Comparison of ENCODE assay signal across 1 cellular context in the genomic region with DNA sequence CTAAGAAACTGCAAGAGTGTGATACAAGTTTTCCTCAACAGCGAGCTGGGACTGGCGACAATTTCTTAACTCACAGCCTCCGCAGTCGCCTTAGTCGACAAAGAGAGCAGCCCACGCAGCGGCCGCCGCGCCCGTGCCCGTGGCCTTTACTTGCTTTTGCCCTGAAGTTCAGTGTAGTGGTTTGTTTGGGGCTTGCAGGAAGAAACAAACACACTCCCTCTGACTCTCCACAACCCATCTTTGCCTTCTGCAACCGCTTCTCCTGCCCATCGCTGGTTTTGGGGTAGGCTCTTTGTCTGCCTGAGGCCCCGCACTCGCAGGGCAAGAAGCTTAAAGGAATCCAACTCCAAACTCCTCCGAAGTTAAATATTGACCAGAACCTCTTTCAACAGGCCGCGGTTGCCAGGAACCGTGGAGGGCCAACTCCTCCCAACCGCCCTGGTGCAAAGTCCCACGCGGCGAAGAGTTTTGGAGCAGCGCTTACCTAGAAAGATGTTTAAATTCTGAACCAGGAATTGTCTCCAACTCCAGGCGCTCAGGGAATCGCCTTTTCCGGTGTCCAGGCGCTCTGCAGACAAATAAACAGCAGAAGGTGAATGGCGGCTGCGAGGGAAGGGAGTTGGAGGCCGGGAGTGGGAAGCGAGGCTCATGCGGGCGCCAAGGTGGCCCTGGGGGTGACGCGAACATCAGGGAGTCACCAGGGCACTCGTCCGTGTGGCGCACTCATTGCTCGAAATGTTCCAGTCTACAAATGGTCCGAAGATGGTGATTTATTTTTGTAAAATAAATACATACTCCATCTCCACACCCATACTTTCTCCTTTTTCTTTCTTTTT.
TF ChIP-seq lines count a peak whose summit lies in the region.

No MANE protein-coding gene starts in this region.

TF ChIP-seq in HepG2, 621 proteins besides CTCF, POLR2A, EP300 and RAD21 (continued from another document and continues in another):
- TF ChIP-seq, protein P1, sequence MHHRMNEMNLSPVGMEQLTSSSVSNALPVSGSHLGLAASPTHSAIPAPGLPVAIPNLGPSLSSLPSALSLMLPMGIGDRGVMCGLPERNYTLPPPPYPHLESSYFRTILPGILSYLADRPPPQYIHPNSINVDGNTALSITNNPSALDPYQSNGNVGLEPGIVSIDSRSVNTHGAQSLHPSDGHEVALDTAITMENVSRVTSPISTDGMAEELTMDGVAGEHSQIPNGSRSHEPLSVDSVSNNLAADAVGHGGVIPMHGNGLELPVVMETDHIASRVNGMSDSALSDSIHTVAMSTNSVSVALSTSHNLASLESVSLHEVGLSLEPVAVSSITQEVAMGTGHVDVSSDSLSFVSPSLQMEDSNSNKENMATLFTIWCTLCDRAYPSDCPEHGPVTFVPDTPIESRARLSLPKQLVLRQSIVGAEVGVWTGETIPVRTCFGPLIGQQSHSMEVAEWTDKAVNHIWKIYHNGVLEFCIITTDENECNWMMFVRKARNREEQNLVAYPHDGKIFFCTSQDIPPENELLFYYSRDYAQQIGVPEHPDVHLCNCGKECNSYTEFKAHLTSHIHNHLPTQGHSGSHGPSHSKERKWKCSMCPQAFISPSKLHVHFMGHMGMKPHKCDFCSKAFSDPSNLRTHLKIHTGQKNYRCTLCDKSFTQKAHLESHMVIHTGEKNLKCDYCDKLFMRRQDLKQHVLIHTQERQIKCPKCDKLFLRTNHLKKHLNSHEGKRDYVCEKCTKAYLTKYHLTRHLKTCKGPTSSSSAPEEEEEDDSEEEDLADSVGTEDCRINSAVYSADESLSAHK (CRISPR knock-in tag; IDR thresholded peaks at IDR 0.05; ENCODE audit: borderline replicate concordance), result no peak
- TF ChIP-seq TRIM24 (CRISPR knock-in tag; IDR thresholded peaks at IDR 0.05), result no peak
- TF ChIP-seq, protein P2, sequence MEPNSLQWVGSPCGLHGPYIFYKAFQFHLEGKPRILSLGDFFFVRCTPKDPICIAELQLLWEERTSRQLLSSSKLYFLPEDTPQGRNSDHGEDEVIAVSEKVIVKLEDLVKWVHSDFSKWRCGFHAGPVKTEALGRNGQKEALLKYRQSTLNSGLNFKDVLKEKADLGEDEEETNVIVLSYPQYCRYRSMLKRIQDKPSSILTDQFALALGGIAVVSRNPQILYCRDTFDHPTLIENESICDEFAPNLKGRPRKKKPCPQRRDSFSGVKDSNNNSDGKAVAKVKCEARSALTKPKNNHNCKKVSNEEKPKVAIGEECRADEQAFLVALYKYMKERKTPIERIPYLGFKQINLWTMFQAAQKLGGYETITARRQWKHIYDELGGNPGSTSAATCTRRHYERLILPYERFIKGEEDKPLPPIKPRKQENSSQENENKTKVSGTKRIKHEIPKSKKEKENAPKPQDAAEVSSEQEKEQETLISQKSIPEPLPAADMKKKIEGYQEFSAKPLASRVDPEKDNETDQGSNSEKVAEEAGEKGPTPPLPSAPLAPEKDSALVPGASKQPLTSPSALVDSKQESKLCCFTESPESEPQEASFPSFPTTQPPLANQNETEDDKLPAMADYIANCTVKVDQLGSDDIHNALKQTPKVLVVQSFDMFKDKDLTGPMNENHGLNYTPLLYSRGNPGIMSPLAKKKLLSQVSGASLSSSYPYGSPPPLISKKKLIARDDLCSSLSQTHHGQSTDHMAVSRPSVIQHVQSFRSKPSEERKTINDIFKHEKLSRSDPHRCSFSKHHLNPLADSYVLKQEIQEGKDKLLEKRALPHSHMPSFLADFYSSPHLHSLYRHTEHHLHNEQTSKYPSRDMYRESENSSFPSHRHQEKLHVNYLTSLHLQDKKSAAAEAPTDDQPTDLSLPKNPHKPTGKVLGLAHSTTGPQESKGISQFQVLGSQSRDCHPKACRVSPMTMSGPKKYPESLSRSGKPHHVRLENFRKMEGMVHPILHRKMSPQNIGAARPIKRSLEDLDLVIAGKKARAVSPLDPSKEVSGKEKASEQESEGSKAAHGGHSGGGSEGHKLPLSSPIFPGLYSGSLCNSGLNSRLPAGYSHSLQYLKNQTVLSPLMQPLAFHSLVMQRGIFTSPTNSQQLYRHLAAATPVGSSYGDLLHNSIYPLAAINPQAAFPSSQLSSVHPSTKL (CRISPR knock-in tag; IDR thresholded peaks at IDR 0.05), result peak; percentile 81
- TF ChIP-seq, protein P3, sequence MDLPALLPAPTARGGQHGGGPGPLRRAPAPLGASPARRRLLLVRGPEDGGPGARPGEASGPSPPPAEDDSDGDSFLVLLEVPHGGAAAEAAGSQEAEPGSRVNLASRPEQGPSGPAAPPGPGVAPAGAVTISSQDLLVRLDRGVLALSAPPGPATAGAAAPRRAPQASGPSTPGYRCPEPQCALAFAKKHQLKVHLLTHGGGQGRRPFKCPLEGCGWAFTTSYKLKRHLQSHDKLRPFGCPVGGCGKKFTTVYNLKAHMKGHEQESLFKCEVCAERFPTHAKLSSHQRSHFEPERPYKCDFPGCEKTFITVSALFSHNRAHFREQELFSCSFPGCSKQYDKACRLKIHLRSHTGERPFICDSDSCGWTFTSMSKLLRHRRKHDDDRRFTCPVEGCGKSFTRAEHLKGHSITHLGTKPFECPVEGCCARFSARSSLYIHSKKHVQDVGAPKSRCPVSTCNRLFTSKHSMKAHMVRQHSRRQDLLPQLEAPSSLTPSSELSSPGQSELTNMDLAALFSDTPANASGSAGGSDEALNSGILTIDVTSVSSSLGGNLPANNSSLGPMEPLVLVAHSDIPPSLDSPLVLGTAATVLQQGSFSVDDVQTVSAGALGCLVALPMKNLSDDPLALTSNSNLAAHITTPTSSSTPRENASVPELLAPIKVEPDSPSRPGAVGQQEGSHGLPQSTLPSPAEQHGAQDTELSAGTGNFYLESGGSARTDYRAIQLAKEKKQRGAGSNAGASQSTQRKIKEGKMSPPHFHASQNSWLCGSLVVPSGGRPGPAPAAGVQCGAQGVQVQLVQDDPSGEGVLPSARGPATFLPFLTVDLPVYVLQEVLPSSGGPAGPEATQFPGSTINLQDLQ (CRISPR knock-in tag; IDR thresholded peaks at IDR 0.05), result 0 out of 2 replicates have a peak, but pooled peaks have one; percentile 61
- no peak for TF ChIP-seq ZNF547 (CRISPR knock-in tag; IDR thresholded peaks at IDR 0.05)
- TF ChIP-seq HOXD1 (CRISPR knock-in tag; IDR thresholded peaks at IDR 0.05), result no peak
- TF ChIP-seq, protein P4, sequence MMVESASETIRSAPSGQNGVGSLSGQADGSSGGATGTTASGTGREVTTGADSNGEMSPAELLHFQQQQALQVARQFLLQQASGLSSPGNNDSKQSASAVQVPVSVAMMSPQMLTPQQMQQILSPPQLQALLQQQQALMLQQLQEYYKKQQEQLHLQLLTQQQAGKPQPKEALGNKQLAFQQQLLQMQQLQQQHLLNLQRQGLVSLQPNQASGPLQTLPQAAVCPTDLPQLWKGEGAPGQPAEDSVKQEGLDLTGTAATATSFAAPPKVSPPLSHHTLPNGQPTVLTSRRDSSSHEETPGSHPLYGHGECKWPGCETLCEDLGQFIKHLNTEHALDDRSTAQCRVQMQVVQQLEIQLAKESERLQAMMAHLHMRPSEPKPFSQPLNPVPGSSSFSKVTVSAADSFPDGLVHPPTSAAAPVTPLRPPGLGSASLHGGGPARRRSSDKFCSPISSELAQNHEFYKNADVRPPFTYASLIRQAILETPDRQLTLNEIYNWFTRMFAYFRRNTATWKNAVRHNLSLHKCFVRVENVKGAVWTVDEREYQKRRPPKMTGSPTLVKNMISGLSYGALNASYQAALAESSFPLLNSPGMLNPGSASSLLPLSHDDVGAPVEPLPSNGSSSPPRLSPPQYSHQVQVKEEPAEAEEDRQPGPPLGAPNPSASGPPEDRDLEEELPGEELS (CRISPR knock-in tag; IDR thresholded peaks at IDR 0.05), result peak; percentile 63
- TF ChIP-seq, protein P5, sequence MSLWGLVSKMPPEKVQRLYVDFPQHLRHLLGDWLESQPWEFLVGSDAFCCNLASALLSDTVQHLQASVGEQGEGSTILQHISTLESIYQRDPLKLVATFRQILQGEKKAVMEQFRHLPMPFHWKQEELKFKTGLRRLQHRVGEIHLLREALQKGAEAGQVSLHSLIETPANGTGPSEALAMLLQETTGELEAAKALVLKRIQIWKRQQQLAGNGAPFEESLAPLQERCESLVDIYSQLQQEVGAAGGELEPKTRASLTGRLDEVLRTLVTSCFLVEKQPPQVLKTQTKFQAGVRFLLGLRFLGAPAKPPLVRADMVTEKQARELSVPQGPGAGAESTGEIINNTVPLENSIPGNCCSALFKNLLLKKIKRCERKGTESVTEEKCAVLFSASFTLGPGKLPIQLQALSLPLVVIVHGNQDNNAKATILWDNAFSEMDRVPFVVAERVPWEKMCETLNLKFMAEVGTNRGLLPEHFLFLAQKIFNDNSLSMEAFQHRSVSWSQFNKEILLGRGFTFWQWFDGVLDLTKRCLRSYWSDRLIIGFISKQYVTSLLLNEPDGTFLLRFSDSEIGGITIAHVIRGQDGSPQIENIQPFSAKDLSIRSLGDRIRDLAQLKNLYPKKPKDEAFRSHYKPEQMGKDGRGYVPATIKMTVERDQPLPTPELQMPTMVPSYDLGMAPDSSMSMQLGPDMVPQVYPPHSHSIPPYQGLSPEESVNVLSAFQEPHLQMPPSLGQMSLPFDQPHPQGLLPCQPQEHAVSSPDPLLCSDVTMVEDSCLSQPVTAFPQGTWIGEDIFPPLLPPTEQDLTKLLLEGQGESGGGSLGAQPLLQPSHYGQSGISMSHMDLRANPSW (CRISPR knock-in tag; IDR thresholded peaks at IDR 0.05; ENCODE audit: borderline replicate concordance), result no peak; the same call in 1 of the 2 replicates
- no peak; the same call in 1 of the 2 replicates for TF ChIP-seq MEIS2 (CRISPR knock-in tag; IDR thresholded peaks at IDR 0.05)
- TF ChIP-seq JDP2 (CRISPR knock-in tag; IDR thresholded peaks at IDR 0.05; ENCODE audit: borderline replicate concordance), result no peak
- peak; percentile 72 for TF ChIP-seq PHF8 (CRISPR knock-in tag; IDR thresholded peaks at IDR 0.05)
- TF ChIP-seq GPN1 (CRISPR knock-in tag; IDR thresholded peaks at IDR 0.05; ENCODE audit: borderline replicate concordance), result no peak
- TF ChIP-seq RNF2 (conservative IDR thresholded peaks at IDR 0.05; ENCODE audit: low read depth), result no peak
- TF ChIP-seq, protein P6, sequence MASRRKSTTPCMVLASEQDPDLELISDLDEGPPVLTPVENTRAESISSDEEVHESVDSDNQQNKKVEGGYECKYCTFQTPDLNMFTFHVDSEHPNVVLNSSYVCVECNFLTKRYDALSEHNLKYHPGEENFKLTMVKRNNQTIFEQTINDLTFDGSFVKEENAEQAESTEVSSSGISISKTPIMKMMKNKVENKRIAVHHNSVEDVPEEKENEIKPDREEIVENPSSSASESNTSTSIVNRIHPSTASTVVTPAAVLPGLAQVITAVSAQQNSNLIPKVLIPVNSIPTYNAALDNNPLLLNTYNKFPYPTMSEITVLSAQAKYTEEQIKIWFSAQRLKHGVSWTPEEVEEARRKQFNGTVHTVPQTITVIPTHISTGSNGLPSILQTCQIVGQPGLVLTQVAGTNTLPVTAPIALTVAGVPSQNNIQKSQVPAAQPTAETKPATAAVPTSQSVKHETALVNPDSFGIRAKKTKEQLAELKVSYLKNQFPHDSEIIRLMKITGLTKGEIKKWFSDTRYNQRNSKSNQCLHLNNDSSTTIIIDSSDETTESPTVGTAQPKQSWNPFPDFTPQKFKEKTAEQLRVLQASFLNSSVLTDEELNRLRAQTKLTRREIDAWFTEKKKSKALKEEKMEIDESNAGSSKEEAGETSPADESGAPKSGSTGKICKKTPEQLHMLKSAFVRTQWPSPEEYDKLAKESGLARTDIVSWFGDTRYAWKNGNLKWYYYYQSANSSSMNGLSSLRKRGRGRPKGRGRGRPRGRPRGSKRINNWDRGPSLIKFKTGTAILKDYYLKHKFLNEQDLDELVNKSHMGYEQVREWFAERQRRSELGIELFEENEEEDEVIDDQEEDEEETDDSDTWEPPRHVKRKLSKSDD (CRISPR knock-in tag; IDR thresholded peaks at IDR 0.05; ENCODE audit: low read depth), result no peak
- TF ChIP-seq NAIF1 (CRISPR knock-in tag; IDR thresholded peaks at IDR 0.05; ENCODE audit: borderline replicate concordance), result 0 out of 2 replicates have a peak, but pooled peaks have one; percentile 36
- TF ChIP-seq NR2F2 (IDR thresholded peaks at IDR 0.05; ENCODE audit: borderline replicate concordance, low read depth), result peak; percentile 18; the same call in 1 of the 2 replicates
- TF ChIP-seq KAT7 (CRISPR knock-in tag; IDR thresholded peaks at IDR 0.05; ENCODE audit: borderline replicate concordance), result 0 out of 2 replicates have a peak, but pooled peaks have one; percentile 31
- peak in 1 of 2 experiments; percentile 70; a peak in 2 of 4 replicates for TF ChIP-seq KLF16 (CRISPR knock-in tag; IDR thresholded peaks at IDR 0.05)
- no peak; the same call in 1 of the 2 replicates for TF ChIP-seq ZNF510 (CRISPR knock-in tag; IDR thresholded peaks at IDR 0.05; ENCODE audit: low read depth)
- TF ChIP-seq ZNF773 (CRISPR knock-in tag; IDR thresholded peaks at IDR 0.05; ENCODE audit: borderline replicate concordance), result no peak; the same call in 1 of the 2 replicates
- TF ChIP-seq, protein P7, sequence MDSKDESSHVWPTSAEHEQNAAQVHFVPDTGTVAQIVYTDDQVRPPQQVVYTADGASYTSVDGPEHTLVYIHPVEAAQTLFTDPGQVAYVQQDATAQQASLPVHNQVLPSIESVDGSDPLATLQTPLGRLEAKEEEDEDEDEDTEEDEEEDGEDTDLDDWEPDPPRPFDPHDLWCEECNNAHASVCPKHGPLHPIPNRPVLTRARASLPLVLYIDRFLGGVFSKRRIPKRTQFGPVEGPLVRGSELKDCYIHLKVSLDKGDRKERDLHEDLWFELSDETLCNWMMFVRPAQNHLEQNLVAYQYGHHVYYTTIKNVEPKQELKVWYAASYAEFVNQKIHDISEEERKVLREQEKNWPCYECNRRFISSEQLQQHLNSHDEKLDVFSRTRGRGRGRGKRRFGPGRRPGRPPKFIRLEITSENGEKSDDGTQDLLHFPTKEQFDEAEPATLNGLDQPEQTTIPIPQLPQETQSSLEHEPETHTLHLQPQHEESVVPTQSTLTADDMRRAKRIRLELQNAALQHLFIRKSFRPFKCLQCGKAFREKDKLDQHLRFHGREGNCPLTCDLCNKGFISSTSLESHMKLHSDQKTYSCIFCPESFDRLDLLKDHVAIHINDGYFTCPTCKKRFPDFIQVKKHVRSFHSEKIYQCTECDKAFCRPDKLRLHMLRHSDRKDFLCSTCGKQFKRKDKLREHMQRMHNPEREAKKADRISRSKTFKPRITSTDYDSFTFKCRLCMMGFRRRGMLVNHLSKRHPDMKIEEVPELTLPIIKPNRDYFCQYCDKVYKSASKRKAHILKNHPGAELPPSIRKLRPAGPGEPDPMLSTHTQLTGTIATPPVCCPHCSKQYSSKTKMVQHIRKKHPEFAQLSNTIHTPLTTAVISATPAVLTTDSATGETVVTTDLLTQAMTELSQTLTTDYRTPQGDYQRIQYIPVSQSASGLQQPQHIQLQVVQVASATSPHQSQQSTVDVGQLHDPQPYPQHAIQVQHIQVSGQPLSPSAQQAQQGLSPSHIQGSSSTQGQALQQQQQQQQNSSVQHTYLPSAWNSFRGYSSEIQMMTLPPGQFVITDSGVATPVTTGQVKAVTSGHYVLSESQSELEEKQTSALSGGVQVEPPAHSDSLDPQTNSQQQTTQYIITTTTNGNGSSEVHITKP (CRISPR knock-in tag; IDR thresholded peaks at IDR 0.05; ENCODE audit: low read depth), result no peak; the same call in 1 of the 2 replicates
- TF ChIP-seq HCFC1 (IDR thresholded peaks at IDR 0.05; ENCODE audit: low read depth, low read length), result no peak
- no peak; the same call in 1 of the 2 replicates for TF ChIP-seq ISX (CRISPR knock-in tag; conservative IDR thresholded peaks at IDR 0.05)
- no peak for TF ChIP-seq ZNF530 (CRISPR knock-in tag; IDR thresholded peaks at IDR 0.05; ENCODE audit: low read depth)
- TF ChIP-seq AKAP8 (CRISPR knock-in tag; IDR thresholded peaks at IDR 0.05), result no peak
- no peak for TF ChIP-seq ZNF3 (CRISPR knock-in tag; IDR thresholded peaks at IDR 0.05)
- TF ChIP-seq MZF1 (CRISPR knock-in tag; IDR thresholded peaks at IDR 0.05; ENCODE audit: borderline replicate concordance), result no peak
- no peak for TF ChIP-seq ZNF615 (CRISPR knock-in tag; IDR thresholded peaks at IDR 0.05; ENCODE audit: borderline replicate concordance)
- peak; percentile 92 for TF ChIP-seq BRD4 (CRISPR knock-in tag; IDR thresholded peaks at IDR 0.05)
- peak; percentile 74; the same call in 1 of the 2 replicates for TF ChIP-seq MYC (CRISPR knock-in tag; IDR thresholded peaks at IDR 0.05; ENCODE audit: borderline replicate concordance)
- TF ChIP-seq ZNF768 (CRISPR knock-in tag; IDR thresholded peaks at IDR 0.05), result no peak
